21 cellular contexts compared by ENCODE assay signal in the genomic region with DNA sequence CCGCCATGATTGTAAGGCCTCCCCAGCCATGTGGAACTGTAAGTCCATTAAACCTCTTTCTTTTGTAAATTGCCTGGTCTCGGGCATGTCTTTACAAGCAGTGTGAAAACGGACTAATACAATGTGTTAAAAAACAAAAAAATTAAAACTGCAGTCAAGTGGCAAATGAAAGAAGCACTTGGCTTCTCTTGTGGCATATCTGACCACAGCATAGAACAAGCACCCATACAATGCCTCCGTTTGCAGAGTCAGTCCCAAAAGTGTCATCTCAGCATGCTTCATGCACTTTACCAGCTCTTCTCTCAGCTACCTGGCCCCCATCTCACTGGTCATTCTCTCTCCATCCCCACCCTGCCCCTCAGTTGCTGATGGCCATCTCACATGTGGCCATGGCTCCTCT.
"Had no signal": no experiment of that assay in that cellular context is flagged by ENCODE, and none has a peak within 500 bp of the region (broad histone marks: within the 10 kb centered on the region; RNA-seq: fewer than 3 reads in every experiment).

No MANE protein-coding gene starts in this region.

- DNase-seq: activated CD4-positive, alpha-beta memory T cell treated with anti-CD3 and anti-CD28 coated beads for 36 hours; activated CD4-positive, alpha-beta T cell treated with anti-CD3 and anti-CD28 coated beads, Interleukin-2, amount 10 ng/mL, durations not matched to agents 7 days and 5 days; activated CD4-positive, CD25-positive, alpha-beta regulatory T cell; activated CD8-positive, alpha-beta memory T cell treated with anti-CD3 and anti-CD28 coated beads for 24 hours; activated effector memory CD4-positive, alpha-beta T cell treated with anti-CD3 and anti-CD28 coated beads, Interleukin-2, amount 50 U/mL, for 16 hours; activated naive CD4-positive, alpha-beta T cell treated with Interleukin-2 at 50 U/mL for 16 hours; activated naive CD8-positive, alpha-beta T cell treated with anti-CD3 and anti-CD28 coated beads for 36 hours; activated T-cell treated with anti-CD3 and anti-CD28 coated beads, Interleukin-2, amount 50 U/mL, for 4 hours; adrenal gland; Kasumi-1; KBM-7; NCI-H1105 treated with DMSO at 0.1 percent for 48 hours; NCI-H1436 treated with DMSO at 0.1 percent for 48 hours; NCI-H187; NCI-H2081; NCI-H446; NCI-H524; PC-9; SIG-M5; T-helper 17 cell; T-helper 9 cell had no signal

- H3K4me3 ChIP-seq: PC-9 had no signal

- H3K36me3 ChIP-seq: adrenal gland had no signal

- H3K27ac Mint-ChIP-seq: activated CD4-positive, alpha-beta memory T cell treated with anti-CD3 and anti-CD28 coated beads for 36 hours; activated CD4-positive, alpha-beta T cell treated with anti-CD3 and anti-CD28 coated beads, Interleukin-2, amount 10 ng/mL, durations not matched to agents 7 days and 5 days; activated naive CD8-positive, alpha-beta T cell treated with anti-CD3 and anti-CD28 coated beads for 36 hours; T-helper 17 cell had no signal

- H3K27ac ChIP-seq: adrenal gland, PC-9 had no signal

- ATAC-seq: activated T-cell treated with anti-CD3 and anti-CD28 coated beads, Interleukin-2, amount 50 U/mL, for 4 hours; T-helper 17 cell had no signal

- H3K4me3 Mint-ChIP-seq: activated CD4-positive, alpha-beta memory T cell treated with anti-CD3 and anti-CD28 coated beads for 36 hours; activated CD4-positive, alpha-beta T cell treated with anti-CD3 and anti-CD28 coated beads, Interleukin-2, amount 10 ng/mL, durations not matched to agents 7 days and 5 days; activated naive CD8-positive, alpha-beta T cell treated with anti-CD3 and anti-CD28 coated beads for 36 hours; activated T-cell treated with anti-CD3 and anti-CD28 coated beads, Interleukin-2, amount 50 U/mL, for 4 hours had no signal

- H3K9me3 Mint-ChIP-seq: activated CD4-positive, alpha-beta memory T cell treated with anti-CD3 and anti-CD28 coated beads for 36 hours; activated naive CD8-positive, alpha-beta T cell treated with anti-CD3 and anti-CD28 coated beads for 36 hours; activated T-cell treated with anti-CD3 and anti-CD28 coated beads, Interleukin-2, amount 50 U/mL, for 4 hours had no signal

- H3K4me1 Mint-ChIP-seq: activated CD4-positive, alpha-beta T cell treated with anti-CD3 and anti-CD28 coated beads, Interleukin-2, amount 10 ng/mL, durations not matched to agents 7 days and 5 days; T-helper 17 cell had no signal

- H3K9me3 ChIP-seq: adrenal gland had no signal

- H3K27me3 Mint-ChIP-seq: activated CD4-positive, alpha-beta memory T cell treated with anti-CD3 and anti-CD28 coated beads for 36 hours; activated CD4-positive, alpha-beta T cell treated with anti-CD3 and anti-CD28 coated beads, Interleukin-2, amount 10 ng/mL, durations not matched to agents 7 days and 5 days had no signal

- H3K4me1 ChIP-seq: adrenal gland had no signal

- H3K36me3 Mint-ChIP-seq: activated CD4-positive, alpha-beta memory T cell treated with anti-CD3 and anti-CD28 coated beads for 36 hours; activated naive CD8-positive, alpha-beta T cell treated with anti-CD3 and anti-CD28 coated beads for 36 hours had no signal

- H3K27me3 ChIP-seq: adrenal gland had no signal
